ENCODE assay signal across 25 cellular contexts in genomic region chr13:41079725-41080124, GRCh38.
"Had no signal": no experiment of that assay in that cellular context is flagged by ENCODE, and none has a peak within 500 bp of the region (broad histone marks: within the 10 kb centered on the region; RNA-seq: fewer than 3 reads in every experiment).

No MANE protein-coding gene starts in this region.

- H3K9me3 ChIP-seq: colonic mucosa, esophagus muscularis mucosa, esophagus squamous epithelium, gastrocnemius medialis, gastroesophageal sphincter, heart left ventricle, heart right ventricle had no signal

- H3K4me3 Mint-ChIP-seq: dendritic cell treated with granulocyte-macrophage colony-stimulating factor and Interleukin-4, amounts not matched to agents 40 ng/mL and 50 ng/mL, for 4 days; effector memory CD8-positive, alpha-beta T cell; endodermal cell had no signal

- H3K27me3 ChIP-seq: colonic mucosa, dorsolateral prefrontal cortex, esophagus muscularis mucosa, esophagus squamous epithelium, foreskin keratinocyte, gastrocnemius medialis, gastroesophageal sphincter, heart left ventricle, heart right ventricle had no signal

- H3K27ac ChIP-seq: colonic mucosa, coronary artery, dorsolateral prefrontal cortex, epithelial cell of prostate, esophagus muscularis mucosa, esophagus squamous epithelium, foreskin keratinocyte, gastrocnemius medialis, gastroesophageal sphincter, heart left ventricle, heart right ventricle had no signal

- H3K27ac Mint-ChIP-seq: dendritic cell treated with granulocyte-macrophage colony-stimulating factor and Interleukin-4, amounts not matched to agents 40 ng/mL and 50 ng/mL, for 4 days; endodermal cell had no signal

- H3K4me1 ChIP-seq: colonic mucosa, esophagus muscularis mucosa, esophagus squamous epithelium, foreskin keratinocyte, gastrocnemius medialis, gastroesophageal sphincter, heart left ventricle, heart right ventricle had no signal

- H3K4me3 ChIP-seq: colonic mucosa, coronary artery, dorsolateral prefrontal cortex, esophagus muscularis mucosa, esophagus squamous epithelium, gastrocnemius medialis, gastroesophageal sphincter, heart left ventricle, heart right ventricle had no signal

- ATAC-seq: effector memory CD8-positive, alpha-beta T cell; esophagus mucosa; foreskin keratinocyte; gastrocnemius medialis; gastroesophageal sphincter; heart left ventricle; heart right ventricle had no signal

- DNase-seq: colonic mucosa; cortex of kidney; dermis blood vessel endothelial cell; dorsolateral prefrontal cortex; effector CD4-positive, alpha-beta T cell; effector CD8-positive, alpha-beta T cell; effector memory CD4-positive, alpha-beta T cell; effector memory CD8-positive, alpha-beta T cell; endodermal cell; erythroblast; esophagus squamous epithelium; foreskin fibroblast; foreskin keratinocyte; foreskin melanocyte; gastrocnemius medialis; glutamatergic neuron; head of caudate nucleus; heart left ventricle; heart right ventricle had no signal

- H3K9me3 Mint-ChIP-seq: dendritic cell treated with granulocyte-macrophage colony-stimulating factor and Interleukin-4, amounts not matched to agents 40 ng/mL and 50 ng/mL, for 4 days; effector memory CD8-positive, alpha-beta T cell had no signal

- H3K4me1 Mint-ChIP-seq: endodermal cell had no signal

- H3K27me3 Mint-ChIP-seq: dendritic cell treated with granulocyte-macrophage colony-stimulating factor and Interleukin-4, amounts not matched to agents 40 ng/mL and 50 ng/mL, for 4 days; effector memory CD8-positive, alpha-beta T cell had no signal

- H3K36me3 ChIP-seq: colonic mucosa had no signal
